ENCODE assay signal across 1 cellular context in the genomic region with DNA sequence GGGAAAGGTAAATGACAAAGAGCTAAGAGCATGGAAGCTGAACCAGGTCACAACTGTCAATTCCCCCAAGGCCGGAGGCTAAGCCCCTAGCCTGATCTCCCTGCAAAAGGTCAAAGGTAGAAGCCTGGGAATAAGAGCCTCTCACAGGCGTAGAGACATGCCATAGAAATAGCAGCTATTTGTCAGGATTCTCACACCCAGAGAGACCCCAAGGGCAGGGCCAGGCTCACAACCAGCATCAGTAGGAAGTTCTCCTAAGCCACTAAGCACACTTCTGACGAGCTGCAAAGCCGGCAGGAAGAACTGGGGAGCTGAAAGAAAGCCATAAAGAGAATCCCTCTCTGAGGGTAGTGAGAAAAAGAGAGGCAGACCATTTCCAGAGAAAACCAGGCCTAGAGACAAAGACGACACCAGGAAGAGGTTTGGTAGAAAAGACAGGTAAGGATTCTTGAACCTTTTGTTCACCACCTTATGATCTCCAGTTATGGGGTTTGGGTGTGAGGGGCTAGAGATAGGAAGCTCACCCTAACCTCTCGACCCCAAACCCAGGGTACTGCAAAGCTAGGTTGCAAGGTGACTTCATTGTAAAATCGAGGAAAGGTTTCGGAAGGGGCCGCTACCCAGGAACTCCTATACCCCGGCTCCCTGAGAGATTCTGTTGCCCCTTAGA.
TF ChIP-seq lines count a peak whose summit lies in the region.

No MANE protein-coding gene starts in this region.

TF ChIP-seq in K562, 482 proteins besides CTCF, POLR2A, EP300 and RAD21:
- TF ChIP-seq CC2D1A (IDR thresholded peaks at IDR 0.05) (no peak), KDM5B (IDR thresholded peaks at IDR 0.05; ENCODE audit: insufficient replicate concordance, low read depth, low read length) (no peak), TGIF2 (CRISPR knock-in tag; IDR thresholded peaks at IDR 0.05) (no peak), ZNF217 (CRISPR knock-in tag; IDR thresholded peaks at IDR 0.05) (no peak), ARID1B (IDR thresholded peaks at IDR 0.05) (no peak), NR2C1 (IDR thresholded peaks at IDR 0.05) (peak; percentile 47), NR2C1 (tag; IDR thresholded peaks at IDR 0.05) (peak; percentile 6; the same call in 1 of the 2 replicates), CHD1 (IDR thresholded peaks at IDR 0.05; ENCODE audit: low read length) (no peak)
- TF ChIP-seq, protein P1, sequence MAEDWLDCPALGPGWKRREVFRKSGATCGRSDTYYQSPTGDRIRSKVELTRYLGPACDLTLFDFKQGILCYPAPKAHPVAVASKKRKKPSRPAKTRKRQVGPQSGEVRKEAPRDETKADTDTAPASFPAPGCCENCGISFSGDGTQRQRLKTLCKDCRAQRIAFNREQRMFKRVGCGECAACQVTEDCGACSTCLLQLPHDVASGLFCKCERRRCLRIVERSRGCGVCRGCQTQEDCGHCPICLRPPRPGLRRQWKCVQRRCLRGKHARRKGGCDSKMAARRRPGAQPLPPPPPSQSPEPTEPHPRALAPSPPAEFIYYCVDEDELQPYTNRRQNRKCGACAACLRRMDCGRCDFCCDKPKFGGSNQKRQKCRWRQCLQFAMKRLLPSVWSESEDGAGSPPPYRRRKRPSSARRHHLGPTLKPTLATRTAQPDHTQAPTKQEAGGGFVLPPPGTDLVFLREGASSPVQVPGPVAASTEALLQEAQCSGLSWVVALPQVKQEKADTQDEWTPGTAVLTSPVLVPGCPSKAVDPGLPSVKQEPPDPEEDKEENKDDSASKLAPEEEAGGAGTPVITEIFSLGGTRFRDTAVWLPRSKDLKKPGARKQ (CRISPR knock-in tag; IDR thresholded peaks at IDR 0.05) = no peak
TF ChIP-seq in K562: peak in this region for 1.
